Comparison of ENCODE assay signal across 26 cellular contexts in the genomic region with DNA sequence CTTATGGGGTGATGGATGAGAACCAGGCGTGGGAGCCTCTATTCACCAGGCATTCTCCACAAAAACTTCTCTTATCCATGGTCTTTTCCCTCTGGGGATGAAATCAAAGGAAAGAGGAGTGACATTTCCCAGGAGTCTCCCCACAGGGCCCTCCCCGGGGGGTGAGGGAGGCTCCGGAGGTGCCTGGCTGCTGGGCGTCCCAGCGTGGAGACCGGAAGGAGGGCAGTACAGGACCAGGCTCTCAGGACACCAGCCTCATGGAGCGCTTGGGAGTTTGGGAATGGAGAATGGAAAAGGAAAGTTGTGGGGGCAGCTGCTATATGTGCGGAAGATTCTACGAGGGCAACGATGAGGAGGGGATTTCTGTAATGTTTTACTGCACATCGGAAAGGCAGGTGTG. TPM values are rescaled to one million over a fixed set of nuclear protein-coding genes. Genes with fewer than 3 reads are reported as not detected.
"Had no signal": no experiment of that assay in that cellular context is flagged by ENCODE, and none has a peak within 500 bp of the region (broad histone marks: within the 10 kb centered on the region; RNA-seq: fewer than 3 reads in every experiment).

No MANE protein-coding gene starts in this region.

- H3K27ac ChIP-seq: adrenal gland, PC-9 had no signal

- ATAC-seq: activated T-helper 17 cell treated with anti-CD3 and anti-CD28 coated beads, Interleukin-2, amount 50 U/mL, for 72 hours; K562; T-cell had no signal

- H3K9me3 ChIP-seq: adrenal gland had no signal

- DNase-seq: activated CD4-positive, alpha-beta memory T cell treated with anti-CD3 and anti-CD28 coated beads for 36 hours; activated CD4-positive, alpha-beta T cell treated with anti-CD3 and anti-CD28 coated beads, Interleukin-2, amount 10 ng/mL, durations not matched to agents 7 days and 5 days; activated CD4-positive, CD25-positive, alpha-beta regulatory T cell; activated CD8-positive, alpha-beta memory T cell treated with anti-CD3 and anti-CD28 coated beads for 24 hours; activated naive CD4-positive, alpha-beta T cell treated with anti-CD3 and anti-CD28 coated beads, Interleukin-2, amount 50 U/mL, for 16 hours; activated naive CD8-positive, alpha-beta T cell treated with anti-CD3 and anti-CD28 coated beads, Interleukin-2, amount 10 ng/mL, durations not matched to agents 7 days and 5 days; activated T-cell treated with anti-CD3 and anti-CD28 coated beads, Interleukin-2, amount 50 U/mL, for 48 hours; anterior cingulate cortex; Karpas-422; MM.1S; NCI-H1105 treated with DMSO at 0.1 percent for 48 hours; NCI-H146; NCI-H187 treated with DMSO at 0.1 percent for 48 hours; NCI-H2081 treated with DMSO at 0.1 percent for 48 hours; NCI-H446; NCI-H524; PC-9; SHP77 treated with DMSO at 0.1 percent for 48 hours; T-cell; T-helper 2 cell; T1000 had no signal

- H3K4me3 ChIP-seq: adrenal gland, K562, PC-9 had no signal

- H3K27me3 ChIP-seq: adrenal gland had no signal

- H3K36me3 ChIP-seq: adrenal gland had no signal

RNA-seq across cellular contexts. Expression of gene CIB4, which starts 22.1 kb away (rescaled TPM):
- total RNA-seq: activated CD4-positive, alpha-beta memory T cell treated with anti-CD3 and anti-CD28 coated beads for 36 hours; activated CD4-positive, alpha-beta T cell treated with anti-CD3 and anti-CD28 coated beads, Interleukin-2, amount 10 ng/mL, durations not matched to agents 7 days and 5 days; activated naive CD8-positive, alpha-beta T cell treated with anti-CD3 and anti-CD28 coated beads, Interleukin-2, amount 10 ng/mL, durations not matched to agents 7 days and 5 days; activated T-helper 17 cell treated with anti-CD3 and anti-CD28 coated beads, Interleukin-2, amount 50 U/mL, for 72 hours; cardiac septum; K562; PC-9; SK-MEL-5; T-cell had no signal
